In the genomic region with DNA sequence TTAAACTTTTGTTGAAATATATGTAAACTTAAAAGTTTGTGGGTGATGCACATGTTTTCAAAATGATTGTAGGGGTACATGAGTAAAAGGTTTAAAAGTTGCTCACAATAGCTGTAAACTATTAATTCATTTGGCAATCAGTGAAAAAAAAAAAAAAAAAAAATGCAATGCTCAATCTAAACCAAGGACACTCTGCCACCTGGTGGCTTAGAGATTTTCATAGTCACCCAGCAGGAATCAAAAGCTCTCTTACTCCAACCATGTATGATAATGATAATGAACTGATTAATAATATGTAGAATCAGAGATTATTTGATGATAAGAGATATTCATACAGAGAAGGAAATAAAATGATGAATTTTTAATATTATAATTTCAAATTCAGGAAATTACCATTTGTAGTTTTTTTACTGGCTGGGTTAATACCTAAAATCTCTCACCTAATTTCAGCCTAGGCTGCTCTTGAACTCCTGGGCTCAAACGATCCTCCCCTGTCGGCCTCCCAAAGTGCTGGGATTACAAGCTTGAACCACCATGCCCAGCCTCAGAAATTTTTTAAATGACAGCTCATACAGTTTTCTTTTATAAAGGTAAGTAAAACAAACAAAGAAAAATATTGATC, we compare ENCODE assay signal across 8 cellular contexts. TPM values are rescaled to one million over a fixed set of nuclear protein-coding genes. Genes with fewer than 3 reads are reported as not detected.
DNase-seq lines count a peak whose midpoint lies in the region; ATAC-seq and TF ChIP-seq lines count a peak whose summit lies in the region.

No MANE protein-coding gene starts in this region.

- in situ Hi-C loops in GM13976 (cut with MboI; ENCODE audit: low sequenced_read_pairs, unreplicated experiment) = no loop called here

- ATAC-seq in GM21381 (IDR thresholded peaks at IDR 0.05; ENCODE audit: unreplicated experiment) = no peak
- no peak for ATAC-seq in GM18868 (IDR thresholded peaks at IDR 0.05; ENCODE audit: unreplicated experiment)

- peak; percentile 50 for DNase-seq in GM13976 (ENCODE audit: low spot score)
- DNase-seq in NOMO-1 treated with DMSO at 0.1 percent for 48 hours (lab: John Stamatoyannopoulos, UW; ENCODE audit: unreplicated experiment) = peak; percentile 48
- DNase-seq in dermis blood vessel endothelial cell = peak; percentile 69
- DNase-seq in mucosa of gallbladder (ENCODE audit: low spot score) = peak; percentile 53
- DNase-seq in stimulated activated CD8-positive, alpha-beta memory T cell treated with anti-CD3 and anti-CD28 coated beads, Interleukin-4, amount 100 ng/mL, for 48 hours = no peak

- peak; percentile 77 for TF ChIP-seq CTCF in C4-2B (conservative IDR thresholded peaks at IDR 0.05)
- no peak for TF ChIP-seq CTCF in GM13976 (IDR thresholded peaks at IDR 0.05; ENCODE audit: borderline replicate concordance, control extremely low read depth, extremely low read depth, insufficient read depth, missing control alignments)

- no peak overlapping the region for H3K27ac ChIP-seq in C4-2B

RNA-seq across cellular contexts. Expression of a gene that starts 46.9 kb away (rescaled TPM):
- total RNA-seq in dermis blood vessel endothelial cell (8.8 and 10.8 TPM in 2 replicates), mucosa of gallbladder (58.9 TPM)
